In the genomic region with DNA sequence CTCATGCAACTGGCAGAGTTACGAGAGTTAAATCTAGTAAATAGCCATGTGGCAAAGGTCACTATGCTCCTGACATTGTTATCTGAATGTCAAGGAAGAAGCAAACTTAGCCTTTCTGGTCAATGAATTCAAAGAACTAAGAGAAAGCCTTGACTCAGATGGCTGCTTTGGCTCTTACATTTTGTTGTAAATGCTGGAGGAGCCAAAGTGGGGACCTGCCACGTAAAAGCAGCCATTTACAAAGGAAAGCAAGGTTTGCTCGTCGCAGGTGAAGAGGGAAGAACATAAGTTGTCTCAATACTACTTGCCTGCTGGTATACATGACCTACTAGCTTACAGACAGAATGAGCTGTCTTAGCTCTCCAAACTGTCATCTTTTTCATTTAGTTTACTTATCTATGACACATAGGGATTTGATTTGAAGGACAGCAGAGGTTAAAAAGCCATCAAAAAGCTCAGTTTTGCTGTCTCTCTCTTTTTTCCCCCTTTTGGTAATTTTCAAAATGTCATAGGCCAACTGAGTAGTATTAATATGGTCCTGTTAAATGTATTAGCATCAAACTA, we compare ENCODE assay signal across 2 cellular contexts.
TF ChIP-seq lines count a peak whose summit lies in the region.

No MANE protein-coding gene starts in this region.

TF ChIP-seq in GM23338, 12 proteins besides CTCF, POLR2A, EP300 and RAD21 (continued from another document):
- TF ChIP-seq ETS1 (IDR thresholded peaks at IDR 0.05) = no peak
- TF ChIP-seq ZNF331 (CRISPR knock-in tag; IDR thresholded peaks at IDR 0.05; ENCODE audit: low read depth) = no peak
- TF ChIP-seq NANOG (IDR thresholded peaks at IDR 0.05; ENCODE audit: borderline replicate concordance) = no peak
- TF ChIP-seq ZNF114 (CRISPR knock-in tag; IDR thresholded peaks at IDR 0.05) = no peak
- TF ChIP-seq JUNB (IDR thresholded peaks at IDR 0.05; ENCODE audit: unreplicated experiment) = no peak
- TF ChIP-seq STAT1 (IDR thresholded peaks at IDR 0.05; ENCODE audit: unreplicated experiment) = no peak
- TF ChIP-seq, protein P1, sequence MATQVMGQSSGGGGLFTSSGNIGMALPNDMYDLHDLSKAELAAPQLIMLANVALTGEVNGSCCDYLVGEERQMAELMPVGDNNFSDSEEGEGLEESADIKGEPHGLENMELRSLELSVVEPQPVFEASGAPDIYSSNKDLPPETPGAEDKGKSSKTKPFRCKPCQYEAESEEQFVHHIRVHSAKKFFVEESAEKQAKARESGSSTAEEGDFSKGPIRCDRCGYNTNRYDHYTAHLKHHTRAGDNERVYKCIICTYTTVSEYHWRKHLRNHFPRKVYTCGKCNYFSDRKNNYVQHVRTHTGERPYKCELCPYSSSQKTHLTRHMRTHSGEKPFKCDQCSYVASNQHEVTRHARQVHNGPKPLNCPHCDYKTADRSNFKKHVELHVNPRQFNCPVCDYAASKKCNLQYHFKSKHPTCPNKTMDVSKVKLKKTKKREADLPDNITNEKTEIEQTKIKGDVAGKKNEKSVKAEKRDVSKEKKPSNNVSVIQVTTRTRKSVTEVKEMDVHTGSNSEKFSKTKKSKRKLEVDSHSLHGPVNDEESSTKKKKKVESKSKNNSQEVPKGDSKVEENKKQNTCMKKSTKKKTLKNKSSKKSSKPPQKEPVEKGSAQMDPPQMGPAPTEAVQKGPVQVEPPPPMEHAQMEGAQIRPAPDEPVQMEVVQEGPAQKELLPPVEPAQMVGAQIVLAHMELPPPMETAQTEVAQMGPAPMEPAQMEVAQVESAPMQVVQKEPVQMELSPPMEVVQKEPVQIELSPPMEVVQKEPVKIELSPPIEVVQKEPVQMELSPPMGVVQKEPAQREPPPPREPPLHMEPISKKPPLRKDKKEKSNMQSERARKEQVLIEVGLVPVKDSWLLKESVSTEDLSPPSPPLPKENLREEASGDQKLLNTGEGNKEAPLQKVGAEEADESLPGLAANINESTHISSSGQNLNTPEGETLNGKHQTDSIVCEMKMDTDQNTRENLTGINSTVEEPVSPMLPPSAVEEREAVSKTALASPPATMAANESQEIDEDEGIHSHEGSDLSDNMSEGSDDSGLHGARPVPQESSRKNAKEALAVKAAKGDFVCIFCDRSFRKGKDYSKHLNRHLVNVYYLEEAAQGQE (IDR thresholded peaks at IDR 0.05; ENCODE audit: unreplicated experiment) = no peak
- no peak for TF ChIP-seq EZH2phosphoT487 (IDR thresholded peaks at IDR 0.05; ENCODE audit: unreplicated experiment)
- TF ChIP-seq, protein P2, sequence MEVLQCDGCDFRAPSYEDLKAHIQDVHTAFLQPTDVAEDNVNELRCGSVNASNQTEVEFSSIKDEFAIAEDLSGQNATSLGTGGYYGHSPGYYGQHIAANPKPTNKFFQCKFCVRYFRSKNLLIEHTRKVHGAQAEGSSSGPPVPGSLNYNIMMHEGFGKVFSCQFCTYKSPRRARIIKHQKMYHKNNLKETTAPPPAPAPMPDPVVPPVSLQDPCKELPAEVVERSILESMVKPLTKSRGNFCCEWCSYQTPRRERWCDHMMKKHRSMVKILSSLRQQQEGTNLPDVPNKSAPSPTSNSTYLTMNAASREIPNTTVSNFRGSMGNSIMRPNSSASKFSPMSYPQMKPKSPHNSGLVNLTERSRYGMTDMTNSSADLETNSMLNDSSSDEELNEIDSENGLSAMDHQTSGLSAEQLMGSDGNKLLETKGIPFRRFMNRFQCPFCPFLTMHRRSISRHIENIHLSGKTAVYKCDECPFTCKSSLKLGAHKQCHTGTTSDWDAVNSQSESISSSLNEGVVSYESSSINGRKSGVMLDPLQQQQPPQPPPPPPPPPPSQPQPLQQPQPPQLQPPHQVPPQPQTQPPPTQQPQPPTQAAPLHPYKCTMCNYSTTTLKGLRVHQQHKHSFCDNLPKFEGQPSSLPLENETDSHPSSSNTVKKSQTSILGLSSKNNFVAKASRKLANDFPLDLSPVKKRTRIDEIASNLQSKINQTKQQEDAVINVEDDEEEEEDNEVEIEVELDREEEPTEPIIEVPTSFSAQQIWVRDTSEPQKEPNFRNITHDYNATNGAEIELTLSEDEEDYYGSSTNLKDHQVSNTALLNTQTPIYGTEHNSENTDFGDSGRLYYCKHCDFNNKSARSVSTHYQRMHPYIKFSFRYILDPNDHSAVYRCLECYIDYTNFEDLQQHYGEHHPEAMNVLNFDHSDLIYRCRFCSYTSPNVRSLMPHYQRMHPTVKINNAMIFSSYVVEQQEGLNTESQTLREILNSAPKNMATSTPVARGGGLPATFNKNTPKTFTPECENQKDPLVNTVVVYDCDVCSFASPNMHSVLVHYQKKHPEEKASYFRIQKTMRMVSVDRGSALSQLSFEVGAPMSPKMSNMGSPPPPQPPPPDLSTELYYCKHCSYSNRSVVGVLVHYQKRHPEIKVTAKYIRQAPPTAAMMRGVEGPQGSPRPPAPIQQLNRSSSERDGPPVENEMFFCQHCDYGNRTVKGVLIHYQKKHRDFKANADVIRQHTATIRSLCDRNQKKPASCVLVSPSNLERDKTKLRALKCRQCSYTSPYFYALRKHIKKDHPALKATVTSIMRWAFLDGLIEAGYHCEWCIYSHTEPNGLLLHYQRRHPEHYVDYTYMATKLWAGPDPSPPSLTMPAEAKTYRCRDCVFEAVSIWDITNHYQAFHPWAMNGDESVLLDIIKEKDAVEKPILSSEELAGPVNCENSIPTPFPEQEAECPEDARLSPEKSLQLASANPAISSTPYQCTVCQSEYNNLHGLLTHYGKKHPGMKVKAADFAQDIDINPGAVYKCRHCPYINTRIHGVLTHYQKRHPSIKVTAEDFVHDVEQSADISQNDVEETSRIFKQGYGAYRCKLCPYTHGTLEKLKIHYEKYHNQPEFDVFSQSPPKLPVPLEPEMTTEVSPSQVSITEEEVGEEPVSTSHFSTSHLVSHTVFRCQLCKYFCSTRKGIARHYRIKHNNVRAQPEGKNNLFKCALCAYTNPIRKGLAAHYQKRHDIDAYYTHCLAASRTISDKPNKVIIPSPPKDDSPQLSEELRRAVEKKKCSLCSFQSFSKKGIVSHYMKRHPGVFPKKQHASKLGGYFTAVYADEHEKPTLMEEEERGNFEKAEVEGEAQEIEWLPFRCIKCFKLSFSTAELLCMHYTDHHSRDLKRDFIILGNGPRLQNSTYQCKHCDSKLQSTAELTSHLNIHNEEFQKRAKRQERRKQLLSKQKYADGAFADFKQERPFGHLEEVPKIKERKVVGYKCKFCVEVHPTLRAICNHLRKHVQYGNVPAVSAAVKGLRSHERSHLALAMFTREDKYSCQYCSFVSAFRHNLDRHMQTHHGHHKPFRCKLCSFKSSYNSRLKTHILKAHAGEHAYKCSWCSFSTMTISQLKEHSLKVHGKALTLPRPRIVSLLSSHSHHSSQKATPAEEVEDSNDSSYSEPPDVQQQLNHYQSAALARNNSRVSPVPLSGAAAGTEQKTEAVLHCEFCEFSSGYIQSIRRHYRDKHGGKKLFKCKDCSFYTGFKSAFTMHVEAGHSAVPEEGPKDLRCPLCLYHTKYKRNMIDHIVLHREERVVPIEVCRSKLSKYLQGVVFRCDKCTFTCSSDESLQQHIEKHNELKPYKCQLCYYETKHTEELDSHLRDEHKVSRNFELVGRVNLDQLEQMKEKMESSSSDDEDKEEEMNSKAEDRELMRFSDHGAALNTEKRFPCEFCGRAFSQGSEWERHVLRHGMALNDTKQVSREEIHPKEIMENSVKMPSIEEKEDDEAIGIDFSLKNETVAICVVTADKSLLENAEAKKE (CRISPR knock-in tag; IDR thresholded peaks at IDR 0.05) = no peak

TF ChIP-seq in WTC11, 78 proteins besides CTCF, POLR2A, EP300 and RAD21 (continued from another document):
- TF ChIP-seq ZNF425 (CRISPR knock-in tag; conservative IDR thresholded peaks at IDR 0.05) = no peak
- TF ChIP-seq CBFB (CRISPR knock-in tag; IDR thresholded peaks at IDR 0.05; ENCODE audit: low read depth) = no peak
- TF ChIP-seq, protein P3, sequence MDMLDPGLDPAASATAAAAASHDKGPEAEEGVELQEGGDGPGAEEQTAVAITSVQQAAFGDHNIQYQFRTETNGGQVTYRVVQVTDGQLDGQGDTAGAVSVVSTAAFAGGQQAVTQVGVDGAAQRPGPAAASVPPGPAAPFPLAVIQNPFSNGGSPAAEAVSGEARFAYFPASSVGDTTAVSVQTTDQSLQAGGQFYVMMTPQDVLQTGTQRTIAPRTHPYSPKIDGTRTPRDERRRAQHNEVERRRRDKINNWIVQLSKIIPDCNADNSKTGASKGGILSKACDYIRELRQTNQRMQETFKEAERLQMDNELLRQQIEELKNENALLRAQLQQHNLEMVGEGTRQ (CRISPR knock-in tag; IDR thresholded peaks at IDR 0.05) = no peak
- TF ChIP-seq TP53 (CRISPR knock-in tag; IDR thresholded peaks at IDR 0.05) = no peak
- no peak for TF ChIP-seq NFE2L1 (CRISPR knock-in tag; IDR thresholded peaks at IDR 0.05)
